8 cellular contexts compared by ENCODE assay signal in genomic region chr3:12135029-12135634, GRCh38. TPM values are rescaled to one million over a fixed set of nuclear protein-coding genes. Genes with fewer than 3 reads are reported as not detected.
DNase-seq lines count a peak whose midpoint lies in the region; ATAC-seq and TF ChIP-seq lines count a peak whose summit lies in the region.

No MANE protein-coding gene starts in this region.

- 3% methylated on average over 3 of the region's 3 CpGs for WGBS in esophagus muscularis mucosa

- no peak for TF ChIP-seq POLR2A in esophagus muscularis mucosa (IDR thresholded peaks at IDR 0.05; ENCODE audit: low read depth)

- H3K4me1 Mint-ChIP-seq in nephron = peaks cover 9% of the 10 kb centered on the region

- no peak for TF ChIP-seq EP300 in esophagus muscularis mucosa (IDR thresholded peaks at IDR 0.05)

- H3K4me3 ChIP-seq in esophagus muscularis mucosa (no peak overlapping the region), thoracic aorta (no peak overlapping the region)

- H3K36me3 Mint-ChIP-seq in nephron (ENCODE audit: low read depth) = no peaks in the 10 kb centered on the region

- peak overlapping the region; percentile 25 to 60 (median 42) for H3K27ac Mint-ChIP-seq in nephron

- H3K4me1 ChIP-seq in esophagus muscularis mucosa = peaks cover 4 to 20% (median 12%) of the 10 kb centered on the region in 4 donors
- peaks cover 4 to 17% of the 10 kb centered on the region in 2 donors for H3K4me1 ChIP-seq in thoracic aorta (ENCODE audit: control insufficient read depth in 1 of 2, low read depth in 2 of 2)

- H3K27ac ChIP-seq in esophagus muscularis mucosa (replicated peaks in 1 of 4) = no peak overlapping the region
- H3K27ac ChIP-seq in thoracic aorta = no peak overlapping the region

- no peaks in the 10 kb centered on the region for H3K9me3 Mint-ChIP-seq in nephron

- in situ Hi-C loops in GM13977 (cut with MboI; ENCODE audit: low pct_unique_long_range_greater_than_20kb, low sequenced_read_pairs, unreplicated experiment) = loop anchor here (10.0 kb wide), 1 partner anchor 340 kb away; no protein-coding TSS in a partner anchor

- H3K36me3 ChIP-seq in esophagus muscularis mucosa (no peaks in the 10 kb centered on the region), thoracic aorta (no peaks in the 10 kb centered on the region)

- H3K27me3 ChIP-seq in esophagus muscularis mucosa = peaks cover 0 to 3% (median 0%) of the 10 kb centered on the region in 4 donors
- H3K27me3 ChIP-seq in thoracic aorta (replicated peaks; ENCODE audit: insufficient read depth) = no peaks in the 10 kb centered on the region

- intact Hi-C loops in esophagus muscularis mucosa (cut with DNase I) = loop anchor here (2.0 to 10.0 kb wide), 2 partner anchors 346 to 420 kb away; partner anchors contain the start of gene MKRN2

- no peaks in the 10 kb centered on the region for H3K9me3 ChIP-seq in esophagus muscularis mucosa
- H3K9me3 ChIP-seq in thoracic aorta = no peaks in the 10 kb centered on the region

- DNase-seq in AG08395 (ENCODE audit: low spot score) (peak; percentile 74), GM13977 (ENCODE audit: low spot score) (peak; percentile 47), NOMO-1 (lab: John Stamatoyannopoulos, UW; ENCODE audit: unreplicated experiment in 2 of 2) (peak; percentile 59 to 66), esophagus muscularis mucosa (ENCODE audit: extremely low spot score) (no peak), thoracic aorta (ENCODE audit: low spot score) (no peak)
- peak; percentile 52 for DNase-seq in activated CD8-positive, alpha-beta memory T cell treated with anti-CD3 and anti-CD28 coated beads, Interleukin-2, amount 50 U/mL, for 4 hours

- no peaks in the 10 kb centered on the region for H3K27me3 Mint-ChIP-seq in nephron (ENCODE audit: low read depth)

- H3K4me3 Mint-ChIP-seq in nephron = no peak overlapping the region

- peak; percentile 97 for TF ChIP-seq CTCF in GM13977 (IDR thresholded peaks at IDR 0.05; ENCODE audit: extremely low read depth, insufficient read depth, missing control alignments)
- TF ChIP-seq CTCF in esophagus muscularis mucosa (IDR thresholded peaks at IDR 0.05) = peak; percentile 82
- peak; percentile 86 to 94 (median 89) for TF ChIP-seq CTCF in nephron (IDR thresholded peaks at IDR 0.05; ENCODE audit: unreplicated experiment in 3 of 3)
- TF ChIP-seq CTCF in thoracic aorta (IDR thresholded peaks at IDR 0.05) = peak; percentile 88

- peak; percentile 72 for ATAC-seq in HG02943 (IDR thresholded peaks at IDR 0.05; ENCODE audit: low read depth, unreplicated experiment)
- peak; percentile 50 for ATAC-seq in thoracic aorta (ENCODE audit: insufficient number of reproducible peaks, low FRiP score, low read depth)

RNA-seq across cellular contexts. Expression of gene TIMP4, which starts 23.6 kb away (rescaled TPM):
- total RNA-seq in esophagus muscularis mucosa (10 to 100 TPM; 24.1 to 48.0 (median 30.5) TPM), thoracic aorta (10 to 100 TPM; 56.7 to 73.9 TPM)

Comparison
In these comparisons a context has a peak if more than half of its experiments do, and no peak if none do; other contexts are left out.
1. DNase-seq: peak in AG08395 (single experiment), GM13977 (single experiment), NOMO-1 (2 of 2) and activated CD8-positive, alpha-beta memory T cell treated with anti-CD3 and anti-CD28 coated beads, Interleukin-2, amount 50 U/mL, for 4 hours (single experiment); none in esophagus muscularis mucosa (single experiment) and thoracic aorta (single experiment).
2. Peak in every context shown above with its lines, with median percentiles within 50 percentile points of each other: CTCF ChIP-seq.